ENCODE assay signal across 15 cellular contexts in the genomic region with DNA sequence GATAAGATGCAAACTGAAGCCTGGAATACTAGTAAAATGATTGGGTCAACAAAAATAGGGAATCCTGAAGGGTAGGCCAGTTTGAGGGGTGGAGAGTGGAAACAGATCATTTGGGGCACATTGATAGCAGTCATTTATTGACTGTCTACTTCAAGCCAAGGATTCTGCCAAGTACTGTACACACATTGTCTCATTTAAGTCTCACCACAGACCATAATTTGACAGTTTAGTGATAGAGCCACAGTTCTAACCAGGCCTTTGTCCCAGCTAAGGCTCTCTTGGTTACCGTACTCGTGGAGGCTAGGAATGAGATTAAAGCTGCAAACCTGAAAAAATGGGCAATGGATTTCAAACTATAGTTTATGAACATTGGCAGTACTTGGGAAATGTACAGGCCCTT. TPM values are rescaled to one million over a fixed set of nuclear protein-coding genes. Genes with fewer than 3 reads are reported as not detected.
A peak's percentile ranks its signal among the peaks of the same experiment; 100 is the strongest.
DNase-seq lines count a peak whose midpoint lies in the region; ATAC-seq and TF ChIP-seq lines count a peak whose summit lies in the region.
"Had no signal": no experiment of that assay in that cellular context is flagged by ENCODE, and none has a peak within 500 bp of the region (broad histone marks: within the 10 kb centered on the region; RNA-seq: fewer than 3 reads in every experiment).

No MANE protein-coding gene starts in this region.

- peaks cover 26% of the 10 kb centered on the region for H3K36me3 Mint-ChIP-seq in Calu3 (ENCODE audit: insufficient read depth, unreplicated experiment)
- H3K36me3 Mint-ChIP-seq in naive thymus-derived CD4-positive, alpha-beta T cell, result peaks cover 12 to 31% (median 17%) of the 10 kb centered on the region in 5 donors

- H3K27me3 Mint-ChIP-seq in Calu3 (ENCODE audit: unreplicated experiment), result no peaks in the 10 kb centered on the region
- no peaks in the 10 kb centered on the region for H3K27me3 Mint-ChIP-seq in naive thymus-derived CD4-positive, alpha-beta T cell
- H3K27me3 Mint-ChIP-seq: B cell had no signal

- no peaks in the 10 kb centered on the region for H3K9me3 Mint-ChIP-seq in Calu3 (ENCODE audit: low read depth, unreplicated experiment)
- no peaks in the 10 kb centered on the region for H3K9me3 Mint-ChIP-seq in naive thymus-derived CD4-positive, alpha-beta T cell
- H3K9me3 Mint-ChIP-seq: mesothelial cell of epicardium had no signal

- H3K79me2 ChIP-seq in SU-DHL-6 (ENCODE audit: insufficient read depth, low read length), result peaks cover 99% of the 10 kb centered on the region

- H3K36me3 ChIP-seq in A673 (ENCODE audit: insufficient read depth, low read length, poor library complexity, severe bottlenecking) (peaks cover 51% of the 10 kb centered on the region), SU-DHL-6 (ENCODE audit: low read length) (peaks cover 46% of the 10 kb centered on the region), gastrocnemius medialis (peaks cover 0 to 7% of the 10 kb centered on the region in 2 donors)
- peaks cover 0 to 15% (median 0%) of the 10 kb centered on the region in 3 experiments for H3K36me3 ChIP-seq in naive thymus-derived CD4-positive, alpha-beta T cell (ENCODE audit: control insufficient read depth in 2 of 3, insufficient read depth in 3 of 3, low read length in 3 of 3)

- no peaks in the 10 kb centered on the region for H3K9me2 ChIP-seq in SU-DHL-6 (replicated peaks; ENCODE audit: insufficient read depth, low read length)

- POLR2A ChIA-PET in A673 (lab: Charles Lee; ENCODE audit: low non-redundant PET), result interaction anchor here (0.5 kb wide), 1 partner anchor 79 kb away, joined by 4 read pairs; no protein-coding TSS in a partner anchor
- POLR2A ChIA-PET in naive thymus-derived CD4-positive, alpha-beta T cell (lab: Charles Lee), result interaction anchor here (1.0 to 1.9 kb wide), 2 partner anchors 9 to 12 kb away, joined by 3 to 10 read pairs; a partner anchor contains a TSS

- peaks cover 54% of the 10 kb centered on the region for H4K20me1 ChIP-seq in SU-DHL-6 (ENCODE audit: low read depth, low read length)

- TF ChIP-seq POLR2A in gastrocnemius medialis (IDR thresholded peaks at IDR 0.05), result no peak

- no TSS peak for BruUV-seq in A673 (replicated peaks; lab: Mats Ljungman, UMichigan)
- no TSS peak for BruUV-seq in Calu3 (replicated peaks; lab: Mats Ljungman, UMichigan)

- H3K4me2 ChIP-seq in SU-DHL-6 (ENCODE audit: low read depth, low read length, poor library complexity, severe bottlenecking), result peak overlapping the region; percentile 84

- H3K4me1 Mint-ChIP-seq in Calu3 (ENCODE audit: low read depth, unreplicated experiment), result peaks cover 28% of the 10 kb centered on the region
- peaks cover 40 to 85% (median 77%) of the 10 kb centered on the region in 7 donors for H3K4me1 Mint-ChIP-seq in naive thymus-derived CD4-positive, alpha-beta T cell

- H3F3A ChIP-seq in SU-DHL-6 (ENCODE audit: insufficient read depth), result peaks cover 12% of the 10 kb centered on the region; the same call in 1 of the 2 replicates

- peak overlapping the region; percentile 49 for H3K27ac Mint-ChIP-seq in Calu3 (ENCODE audit: unreplicated experiment)
- H3K27ac Mint-ChIP-seq in naive thymus-derived CD4-positive, alpha-beta T cell, result peak overlapping the region in 3 of 9 donors; percentile 9 to 19 (median 13)

- H3K9me3 ChIP-seq in A673 (ENCODE audit: low read depth, low read length, poor library complexity, severe bottlenecking) (no peaks in the 10 kb centered on the region), SU-DHL-6 (ENCODE audit: insufficient read depth, low read length) (no peaks in the 10 kb centered on the region), gastrocnemius medialis (no peaks in the 10 kb centered on the region)
- no peaks in the 10 kb centered on the region for H3K9me3 ChIP-seq in naive thymus-derived CD4-positive, alpha-beta T cell (ENCODE audit: control insufficient read depth in 2 of 3, low read length in 3 of 3)
- H3K9me3 ChIP-seq: testis had no signal

- in situ Hi-C loops in gastrocnemius medialis (cut with MboI; ENCODE audit: low sequenced_read_pairs in 4 of 4) (no loop called here), GM13977 (cut with MboI; ENCODE audit: low pct_unique_long_range_greater_than_20kb, low sequenced_read_pairs, unreplicated experiment) (no loop called here)

- H3K27me3 ChIP-seq in A673 (replicated peaks; ENCODE audit: insufficient read depth, low read depth, low read length, poor library complexity), result no peaks in the 10 kb centered on the region
- H3K27me3 ChIP-seq in SU-DHL-6 (ENCODE audit: low read length), result no peaks in the 10 kb centered on the region
- H3K27me3 ChIP-seq in naive thymus-derived CD4-positive, alpha-beta T cell (ENCODE audit: control insufficient read depth in 2 of 2, insufficient read depth in 2 of 2, low read length in 2 of 2), result no peaks in the 10 kb centered on the region
- H3K27me3 ChIP-seq in gastrocnemius medialis, result no peaks in the 10 kb centered on the region
- H3K27me3 ChIP-seq: testis had no signal

- intact Hi-C loops in A673 (cut with micrococcal nuclease; ENCODE audit: unreplicated experiment), result no loop called here
- intact Hi-C loops in Calu3 (cut with micrococcal nuclease; ENCODE audit: unreplicated experiment), result no loop called here
- intact Hi-C loops in naive thymus-derived CD4-positive, alpha-beta T cell (cut with micrococcal nuclease), result no loop called here
- intact Hi-C loops in gastrocnemius medialis (cut with DNase I; ENCODE audit: low total_unique reads), result no loop called here

- no peak overlapping the region for H2AFZ ChIP-seq in SU-DHL-6 (ENCODE audit: low read depth, low read length, severe bottlenecking)

- CTCF ChIA-PET in A673 (lab: Charles Lee), result no interaction called here
- CTCF ChIA-PET in Calu3 (lab: Charles Lee), result no interaction called here
- CTCF ChIA-PET in naive thymus-derived CD4-positive, alpha-beta T cell (lab: Charles Lee), result no interaction called here

- no peak for TF ChIP-seq CTCF in A673 (conservative IDR thresholded peaks at IDR 0.05; ENCODE audit: low read depth, low read length)
- no peak for TF ChIP-seq CTCF in Calu3 (IDR thresholded peaks at IDR 0.05; ENCODE audit: unreplicated experiment)
- no peak for TF ChIP-seq CTCF in SU-DHL-6 (IDR thresholded peaks at IDR 0.05; ENCODE audit: insufficient read depth, low read length, poor library complexity, severe bottlenecking)
- no peak for TF ChIP-seq CTCF in gastrocnemius medialis (IDR thresholded peaks at IDR 0.05 in 4 of 5, conservative IDR thresholded peaks at IDR 0.05 in 1 of 5)
- no peak for TF ChIP-seq CTCF in GM13977 (IDR thresholded peaks at IDR 0.05; ENCODE audit: extremely low read depth, insufficient read depth, missing control alignments)

- no peak for ATAC-seq in naive thymus-derived CD4-positive, alpha-beta T cell
- ATAC-seq in gastrocnemius medialis, result no peak

- DNase-seq in A673 (ENCODE audit: low spot score) (no peak), Calu3 (no peak), DMS79 treated with DMSO at 0.1 percent for 48 hours (lab: John Stamatoyannopoulos, UW) (no peak), gastrocnemius medialis (no peak), GM13977 (ENCODE audit: low spot score) (no peak)
- no peak for DNase-seq in naive thymus-derived CD4-positive, alpha-beta T cell
- DNase-seq: activated effector memory CD4-positive, alpha-beta T cell treated with Interleukin-2 at 50 U/mL for 16 hours; anterior cingulate cortex; NCI-H1092; NCI-H2171; testis had no signal

- H3K4me3 ChIP-seq in A673 (ENCODE audit: low read depth, low read length, poor library complexity, severe bottlenecking), result no peak overlapping the region
- no peak overlapping the region for H3K4me3 ChIP-seq in SU-DHL-6 (ENCODE audit: insufficient read depth, low read length, poor library complexity, severe bottlenecking)
- no peak overlapping the region for H3K4me3 ChIP-seq in naive thymus-derived CD4-positive, alpha-beta T cell (ENCODE audit: low read length)
- no peak overlapping the region for H3K4me3 ChIP-seq in gastrocnemius medialis
- H3K4me3 ChIP-seq: testis had no signal

- H3K27ac ChIP-seq in A673 (ENCODE audit: low read depth, low read length, poor library complexity, severe bottlenecking), result peak overlapping the region; percentile 8
- H3K27ac ChIP-seq in SU-DHL-6 (ENCODE audit: low read depth, low read length), result no peak overlapping the region
- no peak overlapping the region for H3K27ac ChIP-seq in naive thymus-derived CD4-positive, alpha-beta T cell (ENCODE audit: low read depth, low read length)
- no peak overlapping the region for H3K27ac ChIP-seq in gastrocnemius medialis
- H3K27ac ChIP-seq: HL-60, testis had no signal

- no peak overlapping the region for H3K9ac ChIP-seq in SU-DHL-6 (ENCODE audit: low read length)

- no peak overlapping the region for H3K4me3 Mint-ChIP-seq in Calu3 (ENCODE audit: low read depth, unreplicated experiment)
- H3K4me3 Mint-ChIP-seq in naive thymus-derived CD4-positive, alpha-beta T cell, result peak overlapping the region in 6 of 10 donors; percentile 2 to 47 (median 35)
- H3K4me3 Mint-ChIP-seq: B cell, mesothelial cell of epicardium had no signal

- peaks cover 15% of the 10 kb centered on the region for H3K4me1 ChIP-seq in A673 (ENCODE audit: insufficient read depth, low read length, poor library complexity, severe bottlenecking)
- H3K4me1 ChIP-seq in naive thymus-derived CD4-positive, alpha-beta T cell (ENCODE audit: control insufficient read depth in 2 of 2, insufficient read depth in 2 of 2, low read length in 2 of 2), result peaks cover 19 to 20% of the 10 kb centered on the region in 2 donors
- peaks cover 57 to 60% of the 10 kb centered on the region in 2 donors for H3K4me1 ChIP-seq in gastrocnemius medialis

RNA-seq across cellular contexts. Expression of a gene that starts 11.2 kb away (rescaled TPM):
- total RNA-seq in A673 (2021) (59.9 and 60.3 TPM in 2 replicates), Calu3 (2022) (35.6 and 36.7 TPM in 2 replicates), gastrocnemius medialis (10 to 100 TPM; 27.8 to 44.9 (median 30.2) TPM)
- 10 to 100 TPM; 36.4 to 58.6 (median 46.3) TPM for total RNA-seq in naive thymus-derived CD4-positive, alpha-beta T cell
- 10 to 100 TPM in 1 of 2 donors, 1 to 10 TPM in 1; 7.1 to 15.5 TPM for polyA plus RNA-seq in naive thymus-derived CD4-positive, alpha-beta T cell

RNA-seq across cellular contexts. Expression of a gene that starts 40.5 kb away (rescaled TPM):
- total RNA-seq in A673 (2021), result 0.48 and 0.60 TPM in 2 replicates
- 0.83 and 1.2 TPM in 2 replicates for total RNA-seq in Calu3 (2022)
- under 1 TPM; 0.19 to 0.76 (median 0.32) TPM for total RNA-seq in naive thymus-derived CD4-positive, alpha-beta T cell
- polyA plus RNA-seq in naive thymus-derived CD4-positive, alpha-beta T cell, result under 1 TPM; 0.24 to 0.93 TPM
- total RNA-seq in gastrocnemius medialis, result 1 to 10 TPM; 1.2 to 3.5 (median 2.9) TPM

RNA-seq across cellular contexts. Expression of a gene that starts 57.1 kb away (rescaled TPM):
- total RNA-seq in A673 (2021), result 138 and 144 TPM in 2 replicates
- 85.6 and 87.4 TPM in 2 replicates for total RNA-seq in Calu3 (2022)
- total RNA-seq in naive thymus-derived CD4-positive, alpha-beta T cell, result 100 to 1,000 TPM in 1 of 5 experiments, 10 to 100 TPM in 4; 63.3 to 146 (median 69.4) TPM
- polyA plus RNA-seq in naive thymus-derived CD4-positive, alpha-beta T cell, result 100 to 1,000 TPM; 226 to 238 TPM
- 100 to 1,000 TPM; 116 to 203 (median 153) TPM for total RNA-seq in gastrocnemius medialis
